34 cellular contexts compared by ENCODE assay signal in the genomic region with DNA sequence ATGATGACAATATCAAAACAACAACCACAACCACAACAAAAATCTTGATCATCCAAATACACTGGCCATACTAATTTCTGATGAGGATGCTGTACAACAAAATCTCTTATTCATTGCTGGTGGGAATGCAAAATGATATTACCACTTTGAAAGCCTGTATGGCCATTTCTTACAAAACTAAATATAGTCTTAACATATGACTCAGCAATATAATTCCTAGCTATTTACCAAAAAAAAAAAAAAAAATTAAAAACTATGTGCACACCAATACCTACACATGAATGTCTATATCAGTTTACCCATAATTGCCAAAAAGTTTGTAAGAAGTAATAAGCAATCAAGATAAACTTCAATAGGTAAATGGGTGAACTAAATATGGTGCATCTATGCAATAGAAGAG.
"Had no signal": no experiment of that assay in that cellular context is flagged by ENCODE, and none has a peak within 500 bp of the region (broad histone marks: within the 10 kb centered on the region; RNA-seq: fewer than 3 reads in every experiment).

No MANE protein-coding gene starts in this region.

- H3K27me3 ChIP-seq: adrenal gland, body of pancreas, brain microvascular endothelial cell, breast epithelium had no signal

- ATAC-seq: activated CD8-positive, alpha-beta T cell treated with anti-CD3 and anti-CD28 coated beads for 36 hours; activated naive CD4-positive, alpha-beta T cell treated with anti-CD3 and anti-CD28 coated beads, Interleukin-2, amount 50 U/mL, for 72 hours; activated T-cell treated with anti-CD3 and anti-CD28 coated beads, Interleukin-2, amount 50 U/mL, for 4 hours; activated T-cell treated with anti-CD3 and anti-CD28 coated beads, Interleukin-2, amount 50 U/mL, for 72 hours; activated T-helper 17 cell treated with anti-CD3 and anti-CD28 coated beads, Interleukin-2, amount 50 U/mL, for 72 hours; body of pancreas had no signal

- DNase-seq: activated B cell treated with CpG ODN at 0.5 μM for 24 hours; activated CD4-positive, alpha-beta memory T cell treated with anti-CD3 and anti-CD28 coated beads for 36 hours; activated CD4-positive, alpha-beta T cell treated with anti-CD3 and anti-CD28 coated beads for 4 hours; activated CD4-positive, alpha-beta T cell treated with anti-CD3 and anti-CD28 coated beads, Interleukin-2, amount 10 ng/mL, durations not matched to agents 24 days and 14 days; activated CD4-positive, alpha-beta T cell treated with anti-CD3 and anti-CD28 coated beads, Interleukin-2, amount 50 U/mL, for 1 hour; activated CD4-positive, alpha-beta T cell treated with anti-CD3 and anti-CD28 coated beads, Interleukin-2, amount 50 U/mL, for 4 hours; activated CD4-positive, CD25-positive, alpha-beta regulatory T cell treated with anti-CD3 and anti-CD28 coated beads, Interleukin-2, amount 50 U/mL, for 72 hours; activated CD8-positive, alpha-beta memory T cell treated with anti-CD3 and anti-CD28 coated beads, Interleukin-2, amount 50 U/mL, for 4 hours; activated CD8-positive, alpha-beta T cell treated with anti-CD3 and anti-CD28 coated beads for 36 hours; activated effector memory CD4-positive, alpha-beta T cell treated with anti-CD3 and anti-CD28 coated beads, Interleukin-2, amount 50 U/mL, for 16 hours; activated gamma-delta T cell treated with Interleukin-2 at 50 U/mL for 16 hours; activated naive CD4-positive, alpha-beta T cell; activated naive CD4-positive, alpha-beta T cell treated with anti-CD3 and anti-CD28 coated beads for 36 hours; activated naive CD4-positive, alpha-beta T cell treated with anti-CD3 and anti-CD28 coated beads, Interleukin-2, amount 50 U/mL, for 16 hours; activated naive CD8-positive, alpha-beta T cell treated with anti-CD3 and anti-CD28 coated beads for 36 hours; activated T-cell treated with anti-CD3 and anti-CD28 coated beads for 4 hours; activated T-cell treated with anti-CD3 and anti-CD28 coated beads, Interleukin-2, amount 50 U/mL, for 1 hour; activated T-cell treated with anti-CD3 and anti-CD28 coated beads, Interleukin-2, amount 50 U/mL, for 4 hours; activated T-cell treated with anti-CD3 and anti-CD28 coated beads, Interleukin-2, amount 50 U/mL, for 72 hours; adrenal gland; amniotic stem cell; aorta; body of pancreas; brain microvascular endothelial cell; central memory CD4-positive, alpha-beta T cell; T-helper 2 cell; T-helper 9 cell had no signal

- H3K4me3 ChIP-seq: adrenal gland, body of pancreas, breast epithelium had no signal

- H3K9me3 ChIP-seq: adrenal gland, body of pancreas, breast epithelium had no signal

- H3K4me1 ChIP-seq: adrenal gland, body of pancreas, breast epithelium had no signal

- FAIRE-seq: astrocyte, colon, TTC549 had no signal

- H3K27ac ChIP-seq: adrenal gland, body of pancreas, brain microvascular endothelial cell, breast epithelium, VCaP had no signal

- H3K36me3 ChIP-seq: adrenal gland, brain microvascular endothelial cell, breast epithelium had no signal
